15 cellular contexts compared by ENCODE assay signal in the genomic region with DNA sequence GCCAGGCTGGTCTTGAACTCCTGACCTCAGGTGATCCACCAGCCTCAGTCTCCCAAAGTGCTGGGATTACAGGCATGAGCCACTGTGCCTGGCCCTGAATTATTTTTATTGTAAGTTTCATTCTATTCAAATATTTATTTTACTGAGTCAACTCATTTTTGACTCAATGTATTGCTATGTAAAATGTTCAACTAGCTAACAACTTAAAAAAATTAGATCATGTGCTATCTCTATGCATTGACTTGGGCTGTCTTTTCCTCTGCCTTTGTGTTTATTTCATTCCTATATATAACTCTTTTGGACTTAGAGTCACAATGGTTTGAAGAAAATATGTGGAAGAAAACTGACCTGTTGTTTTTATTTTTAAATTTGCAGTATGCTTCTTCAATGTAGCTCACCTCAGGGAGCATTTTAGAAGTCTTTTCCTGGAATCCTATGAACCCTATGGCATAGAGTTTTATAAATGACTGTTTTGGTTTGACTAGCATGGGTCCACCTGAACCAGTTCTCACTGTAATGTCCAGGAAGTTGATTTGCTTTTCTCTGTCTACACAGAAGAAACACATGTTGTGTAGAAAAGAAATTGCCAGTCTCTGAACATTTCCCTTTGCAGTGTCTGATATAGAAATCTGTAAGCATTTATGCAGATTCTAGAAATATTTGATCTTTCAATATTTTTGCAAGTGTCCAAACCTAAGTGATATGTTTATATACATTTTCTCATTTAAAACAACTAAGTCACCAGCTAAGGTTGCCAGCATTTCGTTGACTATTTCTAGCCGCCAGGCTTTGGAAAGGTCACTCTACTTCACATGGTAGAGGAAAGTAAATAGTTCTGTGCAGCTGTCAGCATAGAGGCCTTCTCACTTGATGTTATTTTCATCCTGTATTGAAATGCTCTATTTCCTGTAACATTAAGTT.
DNase-seq lines count a peak whose midpoint lies in the region; ATAC-seq and TF ChIP-seq lines count a peak whose summit lies in the region.
"Had no signal": no experiment of that assay in that cellular context is flagged by ENCODE, and none has a peak within 500 bp of the region (broad histone marks: within the 10 kb centered on the region; RNA-seq: fewer than 3 reads in every experiment).

No MANE protein-coding gene starts in this region.

- no peak for TF ChIP-seq CTCF in brain microvascular endothelial cell (IDR thresholded peaks at IDR 0.05; ENCODE audit: low read depth, low read length, missing control alignments)
- no peak for TF ChIP-seq CTCF in left ventricle myocardium inferior (IDR thresholded peaks at IDR 0.05; ENCODE audit: borderline replicate concordance)

- no peak overlapping the region for H3K4me3 ChIP-seq in brain microvascular endothelial cell (ENCODE audit: low read depth, low read length)
- H3K4me3 ChIP-seq in left ventricle myocardium inferior = no peak overlapping the region
- H3K4me3 ChIP-seq in skeletal muscle tissue (ENCODE audit: low read length in 3 of 3) = no peak overlapping the region
- H3K4me3 ChIP-seq in aorta (ENCODE audit: low read length in 2 of 2) = no peak overlapping the region

- 6 to 12% methylated on average over 2 of the region's 2 CpGs for WGBS in aorta, 2 donors

- intact Hi-C loops in left ventricle myocardium inferior (cut with micrococcal nuclease) (no loop called here), aorta (cut with DNase I) (loop anchor here in 1 of 2 donors (5.0 kb wide), 1 partner anchor 38 kb away; no protein-coding TSS in a partner anchor)

- H3K36me3 ChIP-seq in brain microvascular endothelial cell (replicated peaks) (no peaks in the 10 kb centered on the region), left ventricle myocardium inferior (no peaks in the 10 kb centered on the region), skeletal muscle tissue (ENCODE audit: control insufficient read depth in 3 of 3, insufficient read depth in 3 of 3, low read length in 3 of 3) (no peaks in the 10 kb centered on the region), aorta (ENCODE audit: control insufficient read depth in 1 of 2, insufficient read depth in 2 of 2, low read length in 1 of 2) (no peaks in the 10 kb centered on the region)

- no peak overlapping the region for H3K9ac ChIP-seq in skeletal muscle tissue (ENCODE audit: low read depth in 1 of 3, low read length in 3 of 3)

- H3K27me3 ChIP-seq in brain microvascular endothelial cell (replicated peaks) (no peaks in the 10 kb centered on the region), left ventricle myocardium inferior (ENCODE audit: low read depth) (no peaks in the 10 kb centered on the region), skeletal muscle tissue (ENCODE audit: control insufficient read depth in 3 of 3, insufficient read depth in 3 of 3, low read length in 3 of 3) (no peaks in the 10 kb centered on the region), aorta (ENCODE audit: control insufficient read depth in 1 of 2, insufficient read depth in 2 of 2, low read length in 1 of 2) (no peaks in the 10 kb centered on the region)

- in situ Hi-C loops in brain microvascular endothelial cell (cut with HindIII; ENCODE audit: low pct_ligation_motif_present, low sequenced_read_pairs) = no loop called here

- ATAC-seq in aorta (ENCODE audit: low FRiP score) (no peak), GM21737 (IDR thresholded peaks at IDR 0.05; ENCODE audit: unreplicated experiment) (no peak)
- ATAC-seq: activated CD8-positive, alpha-beta T cell treated with anti-CD3 and anti-CD28 coated beads for 36 hours; activated T-helper 17 cell treated with anti-CD3 and anti-CD28 coated beads, Interleukin-2, amount 50 U/mL, for 72 hours had no signal

- H3K27ac ChIP-seq in brain microvascular endothelial cell = peak overlapping the region; percentile 79
- H3K27ac ChIP-seq in left ventricle myocardium inferior (replicated peaks) = peak overlapping the region; percentile 75
- peak overlapping the region; percentile 54 for H3K27ac ChIP-seq in skeletal muscle tissue (ENCODE audit: low read depth, low read length)
- peak overlapping the region in 1 of 2 donors; percentile 77 for H3K27ac ChIP-seq in aorta (ENCODE audit: low read depth in 1 of 2, low read length in 2 of 2)

- H3K4me1 ChIP-seq in left ventricle myocardium inferior (peaks cover 42% of the 10 kb centered on the region), skeletal muscle tissue (ENCODE audit: control insufficient read depth in 3 of 3, insufficient read depth in 3 of 3, low read length in 3 of 3) (peaks cover 2 to 11% (median 7%) of the 10 kb centered on the region in 3 donors), aorta (ENCODE audit: control insufficient read depth in 1 of 2, insufficient read depth in 2 of 2, low read length in 2 of 2) (peaks cover 0 to 3% of the 10 kb centered on the region in 2 donors)

- no peaks in the 10 kb centered on the region for H3K9me3 ChIP-seq in left ventricle myocardium inferior (replicated peaks)
- no peaks in the 10 kb centered on the region for H3K9me3 ChIP-seq in skeletal muscle tissue (ENCODE audit: control insufficient read depth in 3 of 3, low read length in 3 of 3)
- H3K9me3 ChIP-seq in aorta (ENCODE audit: control insufficient read depth, low read length) = no peaks in the 10 kb centered on the region

- DNase-seq in NCI-H1092 treated with DMSO at 0.1 percent for 48 hours (lab: John Stamatoyannopoulos, UW) = peak; percentile 1
- no peak for DNase-seq in NCI-H1092 (lab: John Stamatoyannopoulos, UW)
- DNase-seq in brain microvascular endothelial cell = peak; percentile 25
- no peak for DNase-seq in left ventricle myocardium inferior
- no peak for DNase-seq in hypothalamus (lab: John Stamatoyannopoulos, UW)
- DNase-seq in aorta = no peak
- DNase-seq: activated CD8-positive, alpha-beta T cell treated with anti-CD3 and anti-CD28 coated beads for 36 hours; anterior cingulate cortex; CD8-positive, alpha-beta memory T cell; effector CD4-positive, alpha-beta T cell; kidney; NCI-H2171 had no signal

Comparison
In these comparisons a context has a peak if more than half of its experiments do, and no peak if none do; other contexts are left out.
1. DNase-seq: peak in NCI-H1092 treated with DMSO at 0.1 percent for 48 hours (single experiment) and brain microvascular endothelial cell (single experiment); none in NCI-H1092 (single experiment), left ventricle myocardium inferior (single experiment), hypothalamus (0 of 51) and aorta (0 of 2).